21 cellular contexts compared by ENCODE assay signal in the genomic region with DNA sequence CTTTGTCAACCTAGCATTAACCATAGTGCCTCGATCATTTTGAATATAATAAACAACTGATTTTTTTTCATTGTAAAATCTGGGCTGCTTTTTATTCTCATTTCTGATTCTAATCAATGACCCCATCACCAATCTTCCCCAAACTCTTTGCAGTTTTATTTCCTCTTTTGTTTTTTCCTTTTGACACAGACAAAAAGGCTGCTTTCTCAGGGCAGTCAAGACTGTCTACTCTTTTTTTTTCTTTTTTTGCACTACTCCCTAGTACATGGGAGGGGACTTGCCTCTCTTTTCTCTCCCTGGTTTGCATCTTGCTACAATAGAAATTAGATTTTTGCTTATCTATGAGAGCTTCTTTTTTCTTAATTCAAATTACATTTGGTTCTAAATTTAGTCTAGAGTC.
"Had no signal": no experiment of that assay in that cellular context is flagged by ENCODE, and none has a peak within 500 bp of the region (broad histone marks: within the 10 kb centered on the region; RNA-seq: fewer than 3 reads in every experiment).

No MANE protein-coding gene starts in this region.

- H3K36me3 ChIP-seq: left ventricle myocardium inferior, ovary, right atrium auricular region, right lobe of liver, tibial nerve, upper lobe of left lung had no signal

- ATAC-seq: natural killer cell; right lobe of liver; stimulated activated memory B cell treated with anti-CD40 and anti-IgM and Interleukin-4, amounts not matched to agents 10 μg/mL and 1 μg/mL and 100 μg/mL, for 72 hours; stimulated activated naive CD8-positive, alpha-beta T cell treated with anti-CD3 and anti-CD28 coated beads, Interleukin-15, amount 100 ng/mL, for 72 hours had no signal

- H3K4me2 ChIP-seq: smooth muscle cell had no signal

- DNase-seq: islet precursor cell; left ventricle myocardium inferior; mesendoderm; naive B cell; natural killer cell; nephron progenitor cell; ovary; right lobe of liver; stimulated activated CD4-positive, alpha-beta T cell treated with anti-CD3 and anti-CD28 coated beads, Interleukin-1b, Interleukin-23, amount 100 ng/mL, for 48 hours; stimulated activated CD4-positive, alpha-beta T cell treated with anti-CD3 and anti-CD28 coated beads, Interleukin-2, amount 100 ng/mL, for 48 hours; stimulated activated CD4-positive, alpha-beta T cell treated with anti-CD3 and anti-CD28 coated beads, Interleukin-4, amount 100 ng/mL, for 4 hours; stimulated activated CD8-positive, alpha-beta memory T cell treated with anti-CD3 and anti-CD28 coated beads, Interleukin-4, amount 100 ng/mL, for 48 hours; stimulated activated naive CD4-positive, alpha-beta T cell treated with Interleukin-2 at 50 U/mL for 16 hours; stimulated activated naive CD8-positive, alpha-beta T cell treated with anti-CD3 and anti-CD28 coated beads, Interleukin-15, amount 100 ng/mL, for 72 hours; substantia nigra; upper lobe of left lung had no signal

- H3K4me1 ChIP-seq: left ventricle myocardium inferior, right atrium auricular region, right lobe of liver, tibial nerve, upper lobe of left lung had no signal

- H3K27me3 ChIP-seq: ovary, right atrium auricular region, right lobe of liver, tibial nerve, upper lobe of left lung had no signal

- H3K4me3 ChIP-seq: left ventricle myocardium inferior, lung, ovary, right atrium auricular region, right lobe of liver, smooth muscle cell, tibial nerve, upper lobe of left lung had no signal

- H3K27ac ChIP-seq: left ventricle myocardium inferior, ovary, right atrium auricular region, right lobe of liver, tibial nerve, upper lobe of left lung had no signal
